ENCODE assay signal across 19 cellular contexts in genomic region chr7:127973797-127974196, GRCh38. TPM values are rescaled to one million over a fixed set of nuclear protein-coding genes. Genes with fewer than 3 reads are reported as not detected.
DNase-seq lines count a peak whose midpoint lies in the region; TF ChIP-seq lines count a peak whose summit lies in the region.
"Had no signal": no experiment of that assay in that cellular context is flagged by ENCODE, and none has a peak within 500 bp of the region (broad histone marks: within the 10 kb centered on the region; RNA-seq: fewer than 3 reads in every experiment).

No MANE protein-coding gene starts in this region.

- H3K9me3 Mint-ChIP-seq in brain, result peaks cover 5 to 10% (median 9%) of the 10 kb centered on the region in 5 experiments
- peaks cover 16% of the 10 kb centered on the region for H3K9me3 Mint-ChIP-seq in glutamatergic neuron (ENCODE audit: unreplicated experiment)

- peaks cover 55% of the 10 kb centered on the region for H3K4me1 Mint-ChIP-seq in brain
- peaks cover 47% of the 10 kb centered on the region for H3K4me1 Mint-ChIP-seq in glutamatergic neuron (ENCODE audit: low read depth, unreplicated experiment)

- H3K36me3 Mint-ChIP-seq in brain (peaks cover 28% of the 10 kb centered on the region), glutamatergic neuron (ENCODE audit: unreplicated experiment) (peaks cover 14% of the 10 kb centered on the region)

- TF ChIP-seq POLR2A in Peyer's patch (IDR thresholded peaks at IDR 0.05), result no peak

- no peaks in the 10 kb centered on the region for H3K27me3 ChIP-seq in Peyer's patch

- H3K4me1 ChIP-seq in Peyer's patch, result no peaks in the 10 kb centered on the region

- DNase-seq in G401 (ENCODE audit: low spot score) (peak; percentile 62), glutamatergic neuron (no peak), retina (peak; percentile 14), Peyer's patch (no peak), NCI-H748 (lab: John Stamatoyannopoulos, UW; ENCODE audit: unreplicated experiment) (no peak)
- no peak for DNase-seq in stimulated activated CD4-positive, alpha-beta T cell treated with anti-CD3 and anti-CD28 coated beads, Interleukin-2, amount 100 ng/mL, for 24 hours
- DNase-seq: CD4-positive, alpha-beta memory T cell; COR-L47; DMS53; GM23248; HFFc6; IMR-90; MM.1S; NCI-H2029; NCI-H774; SK-N-SH had no signal

- peaks cover 0 to 4% (median 0%) of the 10 kb centered on the region in 3 donors for H3K36me3 ChIP-seq in Peyer's patch
- H3K36me3 ChIP-seq: HAP-1 had no signal

- H3K4me3 ChIP-seq in Peyer's patch, result no peak overlapping the region
- H3K4me3 ChIP-seq: GM23248, HAP-1 had no signal

- no peak overlapping the region for H3K27ac ChIP-seq in Peyer's patch
- H3K27ac ChIP-seq: GM23248, KMS-11 had no signal

- peaks cover 0 to 7% (median 0%) of the 10 kb centered on the region in 4 donors for H3K9me3 ChIP-seq in Peyer's patch
- H3K9me3 ChIP-seq: HAP-1, SK-N-SH had no signal

- H3K27ac Mint-ChIP-seq in brain (peak overlapping the region; percentile 7 to 94 (median 11)), glutamatergic neuron (ENCODE audit: unreplicated experiment) (peak overlapping the region; percentile 97)
- H3K27ac Mint-ChIP-seq: CD4-positive, alpha-beta memory T cell; HFFc6 had no signal

- TF ChIP-seq CTCF in brain (conservative IDR thresholded peaks at IDR 0.05), result no peak
- TF ChIP-seq CTCF in glutamatergic neuron (IDR thresholded peaks at IDR 0.05; ENCODE audit: partially characterized antibody, unreplicated experiment), result no peak
- TF ChIP-seq CTCF in Peyer's patch (IDR thresholded peaks at IDR 0.05), result no peak

- H3K4me3 Mint-ChIP-seq in brain, result no peak overlapping the region
- peak overlapping the region; percentile 76 for H3K4me3 Mint-ChIP-seq in glutamatergic neuron (ENCODE audit: unreplicated experiment)
- H3K4me3 Mint-ChIP-seq: CD4-positive, alpha-beta memory T cell; HFFc6 had no signal

- in situ Hi-C loops in G401 (cut with HindIII; ENCODE audit: low sequenced_read_pairs), result no loop called here

- peaks cover 2% of the 10 kb centered on the region for H3K27me3 Mint-ChIP-seq in brain
- H3K27me3 Mint-ChIP-seq in glutamatergic neuron (ENCODE audit: unreplicated experiment), result peaks cover 16% of the 10 kb centered on the region
- H3K27me3 Mint-ChIP-seq: CD4-positive, alpha-beta memory T cell had no signal

RNA-seq across cellular contexts. Expression of gene LRRC4, which starts 57.4 kb away (rescaled TPM):
- 0.10 and 0.12 TPM in 2 replicates for total RNA-seq in G401 (2014; rRNA removed; shearing (Covaris generic))
- 7.8 TPM for polyA plus RNA-seq in brain (ENCODE audit: insufficient read depth, low read depth, low replicate concordance)
- total RNA-seq in glutamatergic neuron (ENCODE audit: unreplicated experiment) (60.0 TPM), Peyer's patch (1 to 10 TPM in 3 of 4 donors, not detected in 1; 1.6 to 2.5 (median 2.1) TPM)
- total RNA-seq: CD4-positive, alpha-beta memory T cell had no signal
- polyA plus RNA-seq: CD4-positive, alpha-beta memory T cell had no signal

Comparison
In these comparisons a context has a peak if more than half of its experiments do, and no peak if none do; other contexts are left out.
1. DNase-seq: peak in G401 (single experiment) and retina (single experiment); none in glutamatergic neuron (single experiment), Peyer's patch (0 of 3), stimulated activated CD4-positive, alpha-beta T cell treated with anti-CD3 and anti-CD28 coated beads, Interleukin-2, amount 100 ng/mL, for 24 hours (0 of 2) and NCI-H748 (single experiment).
2. RNA of gene LRRC4, which starts 57.4 kb away (total RNA-seq): 60.0 TPM in glutamatergic neuron (single experiment); 1.6 to 2.5 TPM in Peyer's patch and 0.10 to 0.12 TPM in G401; every median in the first group is over 10 times any median in the second.